ENCODE assay signal across 16 cellular contexts in the genomic region with DNA sequence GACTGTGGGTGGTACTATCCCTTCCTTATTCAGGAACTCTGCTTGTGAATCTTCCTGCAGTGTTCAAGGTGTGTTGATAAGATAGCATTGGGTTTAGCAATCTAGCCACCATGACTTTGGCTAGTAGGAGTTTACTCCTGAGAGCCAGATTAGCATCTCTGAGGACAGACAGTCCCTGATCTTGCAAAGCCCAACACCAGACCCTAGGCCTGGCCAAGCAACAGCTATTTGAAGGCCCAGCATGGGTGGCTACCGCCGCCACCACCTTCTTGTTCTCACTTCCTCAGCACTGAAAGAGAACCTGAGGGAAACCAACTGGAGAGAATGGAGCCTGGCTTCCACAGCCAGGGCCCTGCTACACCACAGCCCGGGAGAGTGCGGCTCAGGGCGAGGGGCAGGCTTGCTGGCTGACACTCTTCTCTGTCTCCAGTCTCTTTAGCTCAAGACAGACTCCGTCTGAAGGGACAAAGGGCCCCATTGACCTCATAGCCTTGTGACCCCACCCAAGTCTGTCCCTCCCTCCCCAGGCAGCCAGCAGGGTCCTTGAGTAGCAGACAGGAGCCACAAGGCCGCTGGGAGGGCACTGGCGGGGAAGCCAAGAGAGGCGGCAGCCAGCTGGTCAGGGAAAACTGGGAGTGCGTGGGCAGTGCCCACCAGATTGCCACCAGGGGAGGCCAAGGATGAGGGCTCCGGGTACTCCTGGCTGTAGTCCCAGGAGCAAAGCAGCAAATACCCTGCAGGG. TPM values are rescaled to one million over a fixed set of nuclear protein-coding genes. Genes with fewer than 3 reads are reported as not detected.
DNase-seq lines count a peak whose midpoint lies in the region; ATAC-seq and TF ChIP-seq lines count a peak whose summit lies in the region.
"Had no signal": no experiment of that assay in that cellular context is flagged by ENCODE, and none has a peak within 500 bp of the region (broad histone marks: within the 10 kb centered on the region; RNA-seq: fewer than 3 reads in every experiment).

No MANE protein-coding gene starts in this region.

- no peak for TF ChIP-seq CTCF in Caco-2 (IDR thresholded peaks at IDR 0.05; ENCODE audit: insufficient read depth in 1 of 2, low read depth in 1 of 2, low read length in 1 of 2, severe bottlenecking in 1 of 2, unreplicated experiment in 1 of 2)

- intact Hi-C loops in Caco-2 (cut with micrococcal nuclease; ENCODE audit: unreplicated experiment) = no loop called here

- POLR2A ChIA-PET in Caco-2 (lab: Charles Lee) = no interaction called here
- POLR2A ChIA-PET in CD8-positive, alpha-beta memory T cell (lab: Charles Lee) = no interaction called here

- peak overlapping the region; percentile 19 for H3K4me3 Mint-ChIP-seq in Caco-2 (ENCODE audit: unreplicated experiment)
- no peak overlapping the region for H3K4me3 Mint-ChIP-seq in CD8-positive, alpha-beta memory T cell
- H3K4me3 Mint-ChIP-seq: T-helper 1 cell treated with Interleukin-12 subunit alpha and Interleukin-12 subunit beta and Interleukin-4 antibody, amounts not matched to agents 30 μg/mL and 1 μg/mL, for 36 hours had no signal

- H3K4me1 Mint-ChIP-seq in Caco-2 (ENCODE audit: low read depth, unreplicated experiment) = peaks cover 14% of the 10 kb centered on the region
- peaks cover 0 to 4% (median 0%) of the 10 kb centered on the region in 3 donors for H3K4me1 Mint-ChIP-seq in CD8-positive, alpha-beta memory T cell

- no peak overlapping the region for H3K9ac ChIP-seq in SK-N-MC (ENCODE audit: insufficient read length)

- H3K4me3 ChIP-seq in Caco-2 (ENCODE audit: low read depth, low read length) (no peak overlapping the region), SK-N-MC (no peak overlapping the region)
- no peak overlapping the region for H3K4me3 ChIP-seq in CD8-positive, alpha-beta memory T cell (ENCODE audit: low read length)
- H3K4me3 ChIP-seq: coronary artery, psoas muscle had no signal

- no peak for DNase-seq in Caco-2
- DNase-seq in HUDEP-2 (lab: John Stamatoyannopoulos, UW; ENCODE audit: unreplicated experiment in 76 of 76) = peak in 52 of 76 experiments; percentile 10 to 79 (median 45)
- no peak for DNase-seq in SK-N-MC (ENCODE audit: low read depth, low spot score)
- peak; percentile 35 for DNase-seq in myocyte (ENCODE audit: low read depth)
- DNase-seq in CD8-positive, alpha-beta memory T cell = no peak
- DNase-seq in mucosa of gallbladder (ENCODE audit: low spot score) = no peak
- DNase-seq: activated CD4-positive, alpha-beta T cell treated with anti-CD3 and anti-CD28 coated beads for 4 hours; activated T-cell treated with anti-CD3 and anti-CD28 coated beads, Interleukin-2, amount 50 U/mL, for 48 hours; NCI-H2081; psoas muscle; trophoblast cell had no signal

- BruUV-seq in Caco-2 (replicated peaks; lab: Mats Ljungman, UMichigan) = no TSS peak

- no peaks in the 10 kb centered on the region for H3K27me3 Mint-ChIP-seq in Caco-2 (ENCODE audit: insufficient read depth, unreplicated experiment)
- H3K27me3 Mint-ChIP-seq in CD8-positive, alpha-beta memory T cell = peaks cover 41 to 68% of the 10 kb centered on the region in 2 donors

- no peaks in the 10 kb centered on the region for H3K9me3 Mint-ChIP-seq in Caco-2 (ENCODE audit: unreplicated experiment)
- no peaks in the 10 kb centered on the region for H3K9me3 Mint-ChIP-seq in CD8-positive, alpha-beta memory T cell
- H3K9me3 Mint-ChIP-seq: T-helper 1 cell treated with Interleukin-12 subunit alpha and Interleukin-12 subunit beta and Interleukin-4 antibody, amounts not matched to agents 30 μg/mL and 1 μg/mL, for 36 hours had no signal

- H3K4me1 ChIP-seq in Caco-2 = peaks cover 23% of the 10 kb centered on the region
- H3K4me1 ChIP-seq in CD8-positive, alpha-beta memory T cell (ENCODE audit: insufficient read depth, low read length) = no peaks in the 10 kb centered on the region

- H3K36me3 ChIP-seq in Caco-2 (ENCODE audit: control insufficient read depth, insufficient read depth, low read length) (no peaks in the 10 kb centered on the region), SK-N-MC (ENCODE audit: insufficient read depth, low read length) (no peaks in the 10 kb centered on the region)
- H3K36me3 ChIP-seq in CD8-positive, alpha-beta memory T cell (ENCODE audit: insufficient read depth, low read length) = no peaks in the 10 kb centered on the region

- no peaks in the 10 kb centered on the region for H3K9me3 ChIP-seq in Caco-2
- no peaks in the 10 kb centered on the region for H3K9me3 ChIP-seq in SK-N-MC (ENCODE audit: low read depth, low read length)
- H3K9me3 ChIP-seq in CD8-positive, alpha-beta memory T cell (ENCODE audit: low read length) = no peaks in the 10 kb centered on the region
- H3K9me3 ChIP-seq: psoas muscle had no signal

- 0 out of 2 replicates have a peak overlapping the region, but pooled peaks have one; percentile 3 for H3K27ac ChIP-seq in SK-N-MC
- no peak overlapping the region for H3K27ac ChIP-seq in CD8-positive, alpha-beta memory T cell (ENCODE audit: low read depth, low read length)
- H3K27ac ChIP-seq: coronary artery, psoas muscle had no signal

- H3K27ac Mint-ChIP-seq in Caco-2 (ENCODE audit: unreplicated experiment) = peak overlapping the region; percentile 45
- no peak overlapping the region for H3K27ac Mint-ChIP-seq in CD8-positive, alpha-beta memory T cell
- H3K27ac Mint-ChIP-seq: T-helper 1 cell treated with Interleukin-12 subunit alpha and Interleukin-12 subunit beta and Interleukin-4 antibody, amounts not matched to agents 30 μg/mL and 1 μg/mL, for 36 hours had no signal

- CTCF ChIA-PET in Caco-2 (lab: Charles Lee) = interaction anchor here (1.1 kb wide), 1 partner anchor 270 kb away, joined by 9 read pairs; no protein-coding TSS in a partner anchor
- CTCF ChIA-PET in CD8-positive, alpha-beta memory T cell (lab: Charles Lee) = interaction anchor here (1.0 to 1.4 kb wide), 2 partner anchors 17 to 68 kb away, joined by 3 to 9 read pairs; no protein-coding TSS in a partner anchor

- H3K36me3 Mint-ChIP-seq in Caco-2 (ENCODE audit: insufficient read depth, unreplicated experiment) = peaks cover 7% of the 10 kb centered on the region
- no peaks in the 10 kb centered on the region for H3K36me3 Mint-ChIP-seq in CD8-positive, alpha-beta memory T cell

- no peaks in the 10 kb centered on the region for H3K27me3 ChIP-seq in Caco-2 (replicated peaks; ENCODE audit: control insufficient read depth, insufficient read depth, low read length)
- peaks cover 29% of the 10 kb centered on the region for H3K27me3 ChIP-seq in CD8-positive, alpha-beta memory T cell (ENCODE audit: insufficient read depth, low read length, poor library complexity, severe bottlenecking)

- no peak for ATAC-seq in HG02884 (IDR thresholded peaks at IDR 0.05; ENCODE audit: unreplicated experiment)
- ATAC-seq in HG03039 (IDR thresholded peaks at IDR 0.05; ENCODE audit: unreplicated experiment) = no peak
- ATAC-seq: esophagus mucosa, psoas muscle had no signal

RNA-seq across cellular contexts. Expression of gene ARHGAP23, which starts 10.9 kb away (rescaled TPM):
- total RNA-seq in Caco-2 (2022) (69.7 and 83.5 TPM in 2 replicates), myocyte (68.6 and 73.9 TPM in 2 replicates), mucosa of gallbladder (37.6 TPM)
- polyA plus RNA-seq in myocyte (2012) = 98.4 TPM
- total RNA-seq in CD8-positive, alpha-beta memory T cell = 1 to 10 TPM in 1 of 2 experiments, under 1 TPM in 1; 0.48 to 1.0 TPM
- not detected for polyA plus RNA-seq in CD8-positive, alpha-beta memory T cell

Comparison
In these comparisons a context has a peak if more than half of its experiments do, and no peak if none do; other contexts are left out.
1. DNase-seq: peak in HUDEP-2 (52 of 76) and myocyte (single experiment); none in Caco-2 (0 of 2), SK-N-MC (single experiment), CD8-positive, alpha-beta memory T cell (0 of 5) and mucosa of gallbladder (single experiment).
2. RNA of gene ARHGAP23, which starts 10.9 kb away (total RNA-seq): 69.7 to 83.5 TPM in Caco-2, 68.6 to 73.9 TPM in myocyte and 37.6 TPM in mucosa of gallbladder (single experiment); 0.48 to 1.0 TPM in CD8-positive, alpha-beta memory T cell; every median in the first group is over 10 times any median in the second.